Comparison of ENCODE assay signal across 1 cellular context in the genomic region with DNA sequence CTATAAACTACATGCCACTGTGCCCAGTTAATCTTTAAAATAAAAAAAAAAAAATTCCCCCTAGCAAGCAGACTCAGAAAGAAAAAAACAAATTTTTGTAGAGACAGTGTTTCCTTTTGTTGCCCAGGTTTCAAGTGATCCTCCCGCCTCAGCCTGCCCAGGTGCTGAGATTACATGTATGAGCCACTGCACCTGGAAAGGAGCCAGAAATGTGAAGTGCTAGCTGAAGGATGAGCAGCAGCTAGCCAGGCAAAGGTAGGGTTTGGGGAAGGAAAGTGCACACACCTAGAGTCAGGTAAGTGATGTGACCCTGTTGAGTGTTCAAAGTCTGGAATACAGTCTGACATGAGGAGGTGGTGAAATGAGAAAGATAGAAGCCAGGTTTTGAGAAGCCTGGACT.
TF ChIP-seq lines count a peak whose summit lies in the region.

No MANE protein-coding gene starts in this region.

TF ChIP-seq in K562, 482 proteins besides CTCF, POLR2A, EP300 and RAD21:
- TF ChIP-seq, protein P1, sequence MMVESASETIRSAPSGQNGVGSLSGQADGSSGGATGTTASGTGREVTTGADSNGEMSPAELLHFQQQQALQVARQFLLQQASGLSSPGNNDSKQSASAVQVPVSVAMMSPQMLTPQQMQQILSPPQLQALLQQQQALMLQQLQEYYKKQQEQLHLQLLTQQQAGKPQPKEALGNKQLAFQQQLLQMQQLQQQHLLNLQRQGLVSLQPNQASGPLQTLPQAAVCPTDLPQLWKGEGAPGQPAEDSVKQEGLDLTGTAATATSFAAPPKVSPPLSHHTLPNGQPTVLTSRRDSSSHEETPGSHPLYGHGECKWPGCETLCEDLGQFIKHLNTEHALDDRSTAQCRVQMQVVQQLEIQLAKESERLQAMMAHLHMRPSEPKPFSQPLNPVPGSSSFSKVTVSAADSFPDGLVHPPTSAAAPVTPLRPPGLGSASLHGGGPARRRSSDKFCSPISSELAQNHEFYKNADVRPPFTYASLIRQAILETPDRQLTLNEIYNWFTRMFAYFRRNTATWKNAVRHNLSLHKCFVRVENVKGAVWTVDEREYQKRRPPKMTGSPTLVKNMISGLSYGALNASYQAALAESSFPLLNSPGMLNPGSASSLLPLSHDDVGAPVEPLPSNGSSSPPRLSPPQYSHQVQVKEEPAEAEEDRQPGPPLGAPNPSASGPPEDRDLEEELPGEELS (CRISPR knock-in tag; IDR thresholded peaks at IDR 0.05; ENCODE audit: borderline replicate concordance) = no peak
- TF ChIP-seq, protein P2, sequence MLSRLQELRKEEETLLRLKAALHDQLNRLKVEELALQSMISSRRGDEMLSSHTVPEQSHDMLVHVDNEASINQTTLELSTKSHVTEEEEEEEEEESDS (CRISPR knock-in tag; IDR thresholded peaks at IDR 0.05) = no peak
- no peak for TF ChIP-seq ZNF24 (IDR thresholded peaks at IDR 0.05)
- peak; percentile 75 for TF ChIP-seq NFIC (IDR thresholded peaks at IDR 0.05)
- TF ChIP-seq, protein P3, sequence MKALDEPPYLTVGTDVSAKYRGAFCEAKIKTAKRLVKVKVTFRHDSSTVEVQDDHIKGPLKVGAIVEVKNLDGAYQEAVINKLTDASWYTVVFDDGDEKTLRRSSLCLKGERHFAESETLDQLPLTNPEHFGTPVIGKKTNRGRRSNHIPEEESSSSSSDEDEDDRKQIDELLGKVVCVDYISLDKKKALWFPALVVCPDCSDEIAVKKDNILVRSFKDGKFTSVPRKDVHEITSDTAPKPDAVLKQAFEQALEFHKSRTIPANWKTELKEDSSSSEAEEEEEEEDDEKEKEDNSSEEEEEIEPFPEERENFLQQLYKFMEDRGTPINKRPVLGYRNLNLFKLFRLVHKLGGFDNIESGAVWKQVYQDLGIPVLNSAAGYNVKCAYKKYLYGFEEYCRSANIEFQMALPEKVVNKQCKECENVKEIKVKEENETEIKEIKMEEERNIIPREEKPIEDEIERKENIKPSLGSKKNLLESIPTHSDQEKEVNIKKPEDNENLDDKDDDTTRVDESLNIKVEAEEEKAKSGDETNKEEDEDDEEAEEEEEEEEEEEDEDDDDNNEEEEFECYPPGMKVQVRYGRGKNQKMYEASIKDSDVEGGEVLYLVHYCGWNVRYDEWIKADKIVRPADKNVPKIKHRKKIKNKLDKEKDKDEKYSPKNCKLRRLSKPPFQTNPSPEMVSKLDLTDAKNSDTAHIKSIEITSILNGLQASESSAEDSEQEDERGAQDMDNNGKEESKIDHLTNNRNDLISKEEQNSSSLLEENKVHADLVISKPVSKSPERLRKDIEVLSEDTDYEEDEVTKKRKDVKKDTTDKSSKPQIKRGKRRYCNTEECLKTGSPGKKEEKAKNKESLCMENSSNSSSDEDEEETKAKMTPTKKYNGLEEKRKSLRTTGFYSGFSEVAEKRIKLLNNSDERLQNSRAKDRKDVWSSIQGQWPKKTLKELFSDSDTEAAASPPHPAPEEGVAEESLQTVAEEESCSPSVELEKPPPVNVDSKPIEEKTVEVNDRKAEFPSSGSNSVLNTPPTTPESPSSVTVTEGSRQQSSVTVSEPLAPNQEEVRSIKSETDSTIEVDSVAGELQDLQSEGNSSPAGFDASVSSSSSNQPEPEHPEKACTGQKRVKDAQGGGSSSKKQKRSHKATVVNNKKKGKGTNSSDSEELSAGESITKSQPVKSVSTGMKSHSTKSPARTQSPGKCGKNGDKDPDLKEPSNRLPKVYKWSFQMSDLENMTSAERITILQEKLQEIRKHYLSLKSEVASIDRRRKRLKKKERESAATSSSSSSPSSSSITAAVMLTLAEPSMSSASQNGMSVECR (CRISPR knock-in tag; IDR thresholded peaks at IDR 0.05) = peak; percentile 41; the same call in 1 of the 2 replicates
- TF ChIP-seq ZNF23 (CRISPR knock-in tag; IDR thresholded peaks at IDR 0.05) = no peak
- no peak for TF ChIP-seq ZNF316 (IDR thresholded peaks at IDR 0.05)
- TF ChIP-seq, protein P4, sequence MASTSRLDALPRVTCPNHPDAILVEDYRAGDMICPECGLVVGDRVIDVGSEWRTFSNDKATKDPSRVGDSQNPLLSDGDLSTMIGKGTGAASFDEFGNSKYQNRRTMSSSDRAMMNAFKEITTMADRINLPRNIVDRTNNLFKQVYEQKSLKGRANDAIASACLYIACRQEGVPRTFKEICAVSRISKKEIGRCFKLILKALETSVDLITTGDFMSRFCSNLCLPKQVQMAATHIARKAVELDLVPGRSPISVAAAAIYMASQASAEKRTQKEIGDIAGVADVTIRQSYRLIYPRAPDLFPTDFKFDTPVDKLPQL (IDR thresholded peaks at IDR 0.05; ENCODE audit: extremely low read depth, insufficient read length) = no peak
- TF ChIP-seq, protein P5, sequence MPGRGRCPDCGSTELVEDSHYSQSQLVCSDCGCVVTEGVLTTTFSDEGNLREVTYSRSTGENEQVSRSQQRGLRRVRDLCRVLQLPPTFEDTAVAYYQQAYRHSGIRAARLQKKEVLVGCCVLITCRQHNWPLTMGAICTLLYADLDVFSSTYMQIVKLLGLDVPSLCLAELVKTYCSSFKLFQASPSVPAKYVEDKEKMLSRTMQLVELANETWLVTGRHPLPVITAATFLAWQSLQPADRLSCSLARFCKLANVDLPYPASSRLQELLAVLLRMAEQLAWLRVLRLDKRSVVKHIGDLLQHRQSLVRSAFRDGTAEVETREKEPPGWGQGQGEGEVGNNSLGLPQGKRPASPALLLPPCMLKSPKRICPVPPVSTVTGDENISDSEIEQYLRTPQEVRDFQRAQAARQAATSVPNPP (IDR thresholded peaks at IDR 0.05; ENCODE audit: borderline replicate concordance, insufficient read depth, insufficient read length) = no peak
- no peak for TF ChIP-seq COPS2 (conservative IDR thresholded peaks at IDR 0.05)
- no peak for TF ChIP-seq PTRF (tag; IDR thresholded peaks at IDR 0.05)
- TF ChIP-seq ELF4 (CRISPR knock-in tag; IDR thresholded peaks at IDR 0.05) = no peak
- no peak for TF ChIP-seq OTX1 (CRISPR knock-in tag; IDR thresholded peaks at IDR 0.05)
